In the genomic region with DNA sequence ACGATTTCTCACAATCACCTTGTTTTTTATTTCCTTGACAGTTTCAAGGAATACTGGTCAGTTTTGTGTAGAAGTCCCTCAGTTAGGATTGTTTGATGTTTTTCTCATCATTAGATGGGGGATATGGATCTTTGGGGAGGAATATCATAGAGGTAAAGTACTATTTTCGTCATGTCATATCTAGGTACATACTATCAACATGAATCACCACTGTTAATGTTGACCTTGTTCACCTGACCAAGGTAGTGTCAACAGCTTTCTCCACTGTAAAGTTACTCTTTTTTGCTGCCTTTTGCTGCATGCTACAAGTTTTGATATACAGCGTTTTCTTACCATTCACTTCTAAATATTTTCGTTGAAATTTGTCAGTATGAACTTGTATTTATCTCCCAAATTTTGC, we compare ENCODE assay signal across 15 cellular contexts. TPM values are rescaled to one million over a fixed set of nuclear protein-coding genes. Genes with fewer than 3 reads are reported as not detected.
DNase-seq lines count a peak whose midpoint lies in the region; ATAC-seq, FAIRE-seq and TF ChIP-seq lines count a peak whose summit lies in the region.
"Had no signal": no experiment of that assay in that cellular context is flagged by ENCODE, and none has a peak within 500 bp of the region (broad histone marks: within the 10 kb centered on the region; RNA-seq: fewer than 3 reads in every experiment).

No MANE protein-coding gene starts in this region.

- H3K27me3 ChIP-seq in body of pancreas (no peaks in the 10 kb centered on the region), HepG2 (ENCODE audit: control insufficient read depth in 1 of 2, insufficient read depth in 2 of 2, low read length in 2 of 2) (no peaks in the 10 kb centered on the region), GM23338 (ENCODE audit: insufficient read depth) (no peaks in the 10 kb centered on the region)
- H3K27me3 ChIP-seq: BLaER1 had no signal

- H3K4me1 ChIP-seq in body of pancreas (peaks cover 40% of the 10 kb centered on the region), HepG2 (ENCODE audit: insufficient read depth, low read length) (peaks cover 17% of the 10 kb centered on the region), GM23338 (ENCODE audit: insufficient read depth) (no peaks in the 10 kb centered on the region)
- H3K4me1 ChIP-seq: BLaER1 had no signal

- no peaks in the 10 kb centered on the region for H3K9me3 Mint-ChIP-seq in GM23338
- H3K9me3 Mint-ChIP-seq: CD8-positive, alpha-beta memory T cell had no signal

- H3K4me3 ChIP-seq in body of pancreas (no peak overlapping the region), HepG2 (replicated peaks in 1 of 3; ENCODE audit: insufficient read depth in 1 of 3, low read depth in 2 of 3, low read length in 3 of 3) (no peak overlapping the region), GM23338 (no peak overlapping the region)
- H3K4me3 ChIP-seq: BLaER1, GM23248 had no signal

- H3K36me3 ChIP-seq in body of pancreas (replicated peaks in 1 of 2; ENCODE audit: insufficient read depth in 1 of 2, low read depth in 2 of 2) (no peaks in the 10 kb centered on the region), HepG2 (replicated peaks in 1 of 2; ENCODE audit: control insufficient read depth in 1 of 2, insufficient read depth in 2 of 2, low read length in 2 of 2) (no peaks in the 10 kb centered on the region), GM23338 (ENCODE audit: insufficient read depth) (no peaks in the 10 kb centered on the region)
- H3K36me3 ChIP-seq: BLaER1 had no signal

- H3K79me2 ChIP-seq in HepG2 (ENCODE audit: insufficient read depth, low read length), result no peaks in the 10 kb centered on the region
- no peaks in the 10 kb centered on the region for H3K79me2 ChIP-seq in GM23338 (replicated peaks; ENCODE audit: insufficient read depth)

- intact Hi-C loops in body of pancreas (cut with DNase I) (no loop called here), HepG2 (cut with micrococcal nuclease; ENCODE audit: unreplicated experiment) (no loop called here)

- H3K27ac Mint-ChIP-seq in GM23338, result no peak overlapping the region
- H3K27ac Mint-ChIP-seq: CD8-positive, alpha-beta memory T cell had no signal

- H3K9ac ChIP-seq in HepG2 (ENCODE audit: insufficient read depth, low read depth, low read length), result no peak overlapping the region
- H3K9ac ChIP-seq: BLaER1, GM23248 had no signal

- H3K4me1 Mint-ChIP-seq in GM23338, result peaks cover 9% of the 10 kb centered on the region

- no peaks in the 10 kb centered on the region for H3K9me2 ChIP-seq in GM23338 (ENCODE audit: insufficient read depth)

- H3K4me3 Mint-ChIP-seq in GM23338, result no peak overlapping the region
- H3K4me3 Mint-ChIP-seq: CD8-positive, alpha-beta memory T cell had no signal

- CTCF ChIA-PET in HepG2 (lab: Yijun Ruan, JAX; ENCODE audit: low intra/inter-chr PET ratio, low total read pairs), result no interaction called here

- 40 to 49% methylated on average over 4 of the region's 4 CpGs for WGBS in body of pancreas, 2 donors
- WGBS in HepG2 (ENCODE audit: low lambda C conversion rate), result 31% methylated on average over 4 of the region's 4 CpGs

- FAIRE-seq in HTR-8/SVneo (lab: Jason Lieb, UNC) (peak; percentile 26), HepG2 (lab: Jason Lieb, UNC) (peak; percentile 40)

- H2AFZ ChIP-seq in HepG2 (ENCODE audit: low read length), result no peak overlapping the region
- no peak overlapping the region for H2AFZ ChIP-seq in GM23338
- H2AFZ ChIP-seq: GM23248 had no signal

- TF ChIP-seq RAD21 in HepG2 (CRISPR knock-in tag; IDR thresholded peaks at IDR 0.05), result no peak

- H3K27me3 Mint-ChIP-seq in GM23338 (ENCODE audit: insufficient read depth, low read depth, poor library complexity), result peaks cover 2% of the 10 kb centered on the region
- H3K27me3 Mint-ChIP-seq: CD8-positive, alpha-beta memory T cell had no signal

- no peaks in the 10 kb centered on the region for H3F3A ChIP-seq in GM23338 (replicated peaks; ENCODE audit: low read depth)

- TF ChIP-seq POLR2A in body of pancreas (IDR thresholded peaks at IDR 0.05), result no peak
- no peak for TF ChIP-seq POLR2A in HepG2 (IDR thresholded peaks at IDR 0.05; ENCODE audit: insufficient read depth in 1 of 2, low read depth in 2 of 2, low read length in 2 of 2)

- in situ Hi-C loops in Caki2 (cut with HindIII; ENCODE audit: low pct_unique_long_range_greater_than_20kb, low sequenced_read_pairs), result no loop called here
- in situ Hi-C loops in HepG2 (cut with HindIII; ENCODE audit: extremely low pct_ligation_motif_present, low pct_unique_long_range_greater_than_20kb), result no loop called here

- H3K36me3 Mint-ChIP-seq in GM23338 (ENCODE audit: low read depth), result peaks cover 7% of the 10 kb centered on the region; the same call in 2 of the 3 replicates

- H3K4me2 ChIP-seq in HepG2 (ENCODE audit: low read depth, low read length) (peak overlapping the region; percentile 13; the same call in 1 of the 2 replicates), GM23338 (no peak overlapping the region)
- H3K4me2 ChIP-seq: BLaER1 had no signal

- H4K20me1 ChIP-seq in HepG2 (ENCODE audit: insufficient read depth, low read length) (no peaks in the 10 kb centered on the region), GM23338 (replicated peaks; ENCODE audit: insufficient read depth) (no peaks in the 10 kb centered on the region)
- H4K20me1 ChIP-seq: BLaER1 had no signal

- peak overlapping the region in 3 of 4 donors; percentile 10 to 38 (median 28) for H3K27ac ChIP-seq in body of pancreas
- no peak overlapping the region for H3K27ac ChIP-seq in HepG2 (ENCODE audit: extremely low read length, insufficient read depth, low read length)
- no peak overlapping the region for H3K27ac ChIP-seq in GM23338 (ENCODE audit: low read depth)
- H3K27ac ChIP-seq: BLaER1, GM23248 had no signal

- no TSS peak for BruUV-seq in HepG2 (replicated peaks; lab: Mats Ljungman, UMichigan)

- H3K9me3 ChIP-seq in body of pancreas (no peaks in the 10 kb centered on the region), HepG2 (ENCODE audit: low read length) (no peaks in the 10 kb centered on the region)

- TF ChIP-seq CTCF in body of pancreas (IDR thresholded peaks at IDR 0.05) (no peak), HepG2 (CRISPR knock-in tag; IDR thresholded peaks at IDR 0.05) (no peak), GM23338 (conservative IDR thresholded peaks at IDR 0.05; ENCODE audit: low read depth in 2 of 2) (no peak)

- POLR2A ChIA-PET in HepG2 (lab: Yijun Ruan, JAX), result interaction anchor here (1.5 to 2.4 kb wide), 2 partner anchors 66 to 169 kb away, joined by 3 to 5 read pairs; partner anchors contain the start of genes SLC30A6 and SPAST

- DNase-seq in Caki2 (ENCODE audit: low read depth), result peak; percentile 4
- DNase-seq in HTR-8/SVneo (ENCODE audit: insufficient read length, low spot score), result no peak
- no peak for DNase-seq in body of pancreas
- DNase-seq in HepG2 (ENCODE audit: low spot score), result peak; percentile 58
- no peak for DNase-seq in GM23338 (ENCODE audit: low spot score)
- DNase-seq in cerebellar nuclear complex (lab: John Stamatoyannopoulos, UW), result no peak
- DNase-seq in NCI-H226, result no peak
- DNase-seq: 8988T; AML-193; CD8-positive, alpha-beta memory T cell; GF-D8; GM23248; H7 had no signal

- ATAC-seq in body of pancreas (peak; percentile 78), HepG2 (peak; percentile 66), GM23338 (no peak)

- 0 out of 4 replicates have a peak, but pooled peaks of 1 of the 2 experiments have one; percentile 19 for TF ChIP-seq EP300 in HepG2 (IDR thresholded peaks at IDR 0.05; ENCODE audit: low read depth in 2 of 2, low read length in 2 of 2)
- peak; percentile 34; the same call in 1 of the 2 replicates for TF ChIP-seq EP300 in HepG2 (CRISPR knock-in tag; IDR thresholded peaks at IDR 0.05; ENCODE audit: borderline replicate concordance)

RNA-seq across cellular contexts. Expression of gene NLRC4, which starts 32.7 kb away (rescaled TPM):
- total RNA-seq in Caki2 (2014; rRNA removed; shearing (Covaris generic); ENCODE audit: low replicate concordance), result not detected in 2 replicates
- total RNA-seq in body of pancreas, result under 1 TPM in 1 of 2 donors, not detected in 1; 0.26 TPM
- total RNA-seq in HepG2 (2016; rRNA removed; fragmentation: Illumina TruSeq; extraction: Trizol), result 0.06 and 0.15 TPM in 2 replicates
- not detected in 2 replicates for total RNA-seq in HepG2 (2016; cell fraction: cytosol; rRNA removed; fragmentation: Illumina TruSeq; extraction: Trizol; ENCODE audit: low read depth)
- total RNA-seq in HepG2 (2016; cell fraction: insoluble cytoplasmic fraction; rRNA removed; fragmentation: Illumina TruSeq; extraction: Trizol), result 0.11 TPM in 1 of 2 replicates, not detected in the other
- 0.03 TPM in 1 of 2 replicates, not detected in the other for total RNA-seq in HepG2 (2016; cell fraction: membrane; rRNA removed; fragmentation: Illumina TruSeq; extraction: Trizol)
- total RNA-seq in HepG2 (2016; cell fraction: nucleus; rRNA removed; fragmentation: Illumina TruSeq; extraction: Trizol), result 0.19 TPM in 1 of 2 replicates, not detected in the other
- 0.29 and 0.34 TPM in 2 replicates for polyA plus RNA-seq in HepG2 (2011; rRNA removed)
- polyA plus RNA-seq in HepG2 (2011; cell fraction: cytosol; rRNA removed), result 0.17 and 0.32 TPM in 2 replicates
- polyA plus RNA-seq in HepG2 (2011; cell fraction: nucleus; rRNA removed), result 0.31 and 0.32 TPM in 2 replicates
- polyA plus RNA-seq in HepG2 (2012), result 0.49 and 1.3 TPM in 2 replicates
- polyA plus RNA-seq in HepG2 (2016; cell fraction: cytosol; fragmentation: Illumina TruSeq; extraction: Trizol; ENCODE audit: low read depth), result not detected in 2 replicates
- polyA plus RNA-seq in HepG2 (2016; cell fraction: insoluble cytoplasmic fraction; fragmentation: Illumina TruSeq; extraction: Trizol; ENCODE audit: low read depth), result 0.09 TPM in 1 of 2 replicates, not detected in the other
- polyA plus RNA-seq in HepG2 (2016; cell fraction: membrane; fragmentation: Illumina TruSeq; extraction: Trizol; ENCODE audit: low read depth), result not detected in 2 replicates
- 0.23 TPM in 1 of 2 replicates, not detected in the other for polyA plus RNA-seq in HepG2 (2016; cell fraction: nucleus; fragmentation: Illumina TruSeq; extraction: Trizol; ENCODE audit: insufficient read depth, low read depth)
- polyA minus RNA-seq in HepG2 (2011; rRNA and poly(A)+ RNA removed; ENCODE audit: low replicate concordance), result 0.05 and 0.06 TPM in 2 replicates
- 0.20 and 0.53 TPM in 2 replicates for polyA minus RNA-seq in HepG2 (2011; cell fraction: cytosol; rRNA and poly(A)+ RNA removed)
- 0.64 and 1.1 TPM in 2 replicates for polyA minus RNA-seq in HepG2 (2011; cell fraction: nucleus; rRNA and poly(A)+ RNA removed)
- total RNA-seq in GM23338 (2014; rRNA removed; shearing (Covaris generic)), result not detected in 2 replicates
- 0.38 and 0.50 TPM in 2 replicates for polyA plus RNA-seq in GM23338 (2016; fragmentation: Nextera tagmentation; extraction: Ambion mirVana)
- total RNA-seq: GM23248, HT-29 had no signal
- polyA plus RNA-seq: CD8-positive, alpha-beta memory T cell had no signal

RNA-seq across cellular contexts. Expression of gene YIPF4, which starts 45.7 kb away (rescaled TPM):
- total RNA-seq in Caki2 (2014; rRNA removed; shearing (Covaris generic); ENCODE audit: low replicate concordance), result 4.7 and 17.6 TPM in 2 replicates
- total RNA-seq in body of pancreas (10 to 100 TPM; 13.5 to 24.7 TPM), HepG2 (2016; rRNA removed; fragmentation: Illumina TruSeq; extraction: Trizol) (39.1 and 43.9 TPM in 2 replicates)
- total RNA-seq in HepG2 (2016; cell fraction: cytosol; rRNA removed; fragmentation: Illumina TruSeq; extraction: Trizol; ENCODE audit: low read depth), result 5.4 and 7.7 TPM in 2 replicates
- total RNA-seq in HepG2 (2016; cell fraction: insoluble cytoplasmic fraction; rRNA removed; fragmentation: Illumina TruSeq; extraction: Trizol), result 43.3 and 45.3 TPM in 2 replicates
- total RNA-seq in HepG2 (2016; cell fraction: membrane; rRNA removed; fragmentation: Illumina TruSeq; extraction: Trizol), result 15.9 and 17.6 TPM in 2 replicates
- 32.7 and 48.1 TPM in 2 replicates for total RNA-seq in HepG2 (2016; cell fraction: nucleus; rRNA removed; fragmentation: Illumina TruSeq; extraction: Trizol)
- polyA plus RNA-seq in HepG2 (2011; rRNA removed) (16.0 and 19.0 TPM in 2 replicates), GM23338 (2016; fragmentation: Nextera tagmentation; extraction: Ambion mirVana) (21.5 and 24.9 TPM in 2 replicates)
- polyA plus RNA-seq in HepG2 (2011; cell fraction: cytosol; rRNA removed), result 4.0 and 10.3 TPM in 2 replicates
- 3.5 and 4.7 TPM in 2 replicates for polyA plus RNA-seq in HepG2 (2011; cell fraction: nucleus; rRNA removed)
- 59.3 and 77.8 TPM in 2 replicates for polyA plus RNA-seq in HepG2 (2012)
- 5.9 and 9.7 TPM in 2 replicates for polyA plus RNA-seq in HepG2 (2016; cell fraction: cytosol; fragmentation: Illumina TruSeq; extraction: Trizol; ENCODE audit: low read depth)
- 34.4 and 43.8 TPM in 2 replicates for polyA plus RNA-seq in HepG2 (2016; cell fraction: insoluble cytoplasmic fraction; fragmentation: Illumina TruSeq; extraction: Trizol; ENCODE audit: low read depth)
- polyA plus RNA-seq in HepG2 (2016; cell fraction: membrane; fragmentation: Illumina TruSeq; extraction: Trizol; ENCODE audit: low read depth), result 10.6 and 14.6 TPM in 2 replicates
- 37.2 and 38.4 TPM in 2 replicates for polyA plus RNA-seq in HepG2 (2016; cell fraction: nucleus; fragmentation: Illumina TruSeq; extraction: Trizol; ENCODE audit: insufficient read depth, low read depth)
- 3.9 and 4.0 TPM in 2 replicates for polyA minus RNA-seq in HepG2 (2011; rRNA and poly(A)+ RNA removed; ENCODE audit: low replicate concordance)
- 10.0 and 20.0 TPM in 2 replicates for polyA minus RNA-seq in HepG2 (2011; cell fraction: cytosol; rRNA and poly(A)+ RNA removed)
- polyA minus RNA-seq in HepG2 (2011; cell fraction: nucleus; rRNA and poly(A)+ RNA removed), result 21.8 and 32.4 TPM in 2 replicates
- total RNA-seq in GM23338 (2014; rRNA removed; shearing (Covaris generic)), result 7.9 and 14.2 TPM in 2 replicates

Comparison
In these comparisons a context has a peak if more than half of its experiments do, and no peak if none do; other contexts are left out.
1. DNase-seq: peak in Caki2 (single experiment) and HepG2 (single experiment); none in HTR-8/SVneo (single experiment), body of pancreas (0 of 4), GM23338 (single experiment), cerebellar nuclear complex (0 of 2) and NCI-H226 (single experiment).
2. H3K27ac ChIP-seq: peak in body of pancreas (3 of 4); none in HepG2 (single experiment) and GM23338 (single experiment).